Comparison of ENCODE assay signal across 38 cellular contexts in the genomic region with DNA sequence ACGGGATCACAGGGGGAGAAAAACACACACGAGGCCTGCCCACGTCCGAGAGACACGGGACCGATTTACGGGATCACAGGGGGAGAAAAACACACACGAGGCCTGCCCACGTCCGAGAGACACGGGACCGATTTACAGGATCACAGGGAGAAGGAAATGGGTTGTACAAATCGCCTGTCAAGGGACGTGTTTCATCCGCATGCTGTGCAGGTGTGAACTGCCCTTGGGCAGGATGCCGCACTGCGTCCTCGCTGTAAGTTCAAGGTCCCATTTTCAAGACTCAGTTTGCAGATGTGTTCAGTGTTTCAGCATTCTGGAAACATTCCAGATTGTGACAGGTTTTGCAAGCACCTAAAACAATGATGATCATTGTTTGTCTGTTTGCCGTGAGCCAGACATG. TPM values are rescaled to one million over a fixed set of nuclear protein-coding genes. Genes with fewer than 3 reads are reported as not detected.
"Had no signal": no experiment of that assay in that cellular context is flagged by ENCODE, and none has a peak within 500 bp of the region (broad histone marks: within the 10 kb centered on the region; RNA-seq: fewer than 3 reads in every experiment).

No MANE protein-coding gene starts in this region.

- H3K27ac Mint-ChIP-seq: activated naive CD4-positive, alpha-beta T cell treated with anti-CD3 and anti-CD28 coated beads for 36 hours; activated naive CD8-positive, alpha-beta T cell treated with anti-CD3 and anti-CD28 coated beads for 36 hours; activated T-helper 1 cell treated with anti-CD3 and anti-CD28 coated beads, Interleukin-12 subunit alpha, Interleukin-12 subunit beta, Interleukin-2, Interleukin-4 antibody, amounts not matched to agents 30 ng/mL and 10 ng/mL and 1 ng/mL, durations not matched to agents 14 hours and 24 hours and 36 hours; effector memory CD8-positive, alpha-beta T cell; immature natural killer cell; memory B cell; stimulated activated memory B cell treated with anti-CD40 and anti-IgM and Interleukin-4, amounts not matched to agents 10 μg/mL and 1 μg/mL and 100 μg/mL, for 72 hours; stimulated activated naive CD8-positive, alpha-beta T cell treated with anti-CD3 and anti-CD28 coated beads, Interleukin-15, amount 100 ng/mL, for 72 hours; T-helper 1 cell treated with Interleukin-12 subunit alpha and Interleukin-12 subunit beta and Interleukin-4 antibody, amounts not matched to agents 30 μg/mL and 1 μg/mL, for 36 hours; type B pancreatic cell had no signal

- ATAC-seq: activated CD4-positive, CD25-positive, alpha-beta regulatory T cell treated with anti-CD3 and anti-CD28 coated beads, Interleukin-2, amount 50 U/mL, for 24 hours; effector memory CD8-positive, alpha-beta T cell; esophagus mucosa; foreskin keratinocyte; naive thymus-derived CD8-positive, alpha-beta T cell; pancreas; psoas muscle; stimulated activated memory B cell treated with anti-CD40 and anti-IgM and Interleukin-4, amounts not matched to agents 10 μg/mL and 1 μg/mL and 100 μg/mL, for 72 hours; stimulated activated naive CD8-positive, alpha-beta T cell treated with anti-CD3 and anti-CD28 coated beads, Interleukin-15, amount 100 ng/mL, for 72 hours had no signal

- H3K36me3 Mint-ChIP-seq: activated naive CD8-positive, alpha-beta T cell treated with anti-CD3 and anti-CD28 coated beads for 36 hours; stimulated activated memory B cell treated with anti-CD40 and anti-IgM and Interleukin-4, amounts not matched to agents 10 μg/mL and 1 μg/mL and 100 μg/mL, for 72 hours; type B pancreatic cell had no signal

- H3K9me3 ChIP-seq: heart left ventricle, pancreas, psoas muscle, sigmoid colon had no signal

- H3K4me1 ChIP-seq: foreskin keratinocyte had no signal

- H3K4me3 ChIP-seq: coronary artery, dorsolateral prefrontal cortex, heart left ventricle, pancreas, psoas muscle, sigmoid colon had no signal

- H3K9me3 Mint-ChIP-seq: activated naive CD4-positive, alpha-beta T cell treated with anti-CD3 and anti-CD28 coated beads for 36 hours; activated naive CD8-positive, alpha-beta T cell treated with anti-CD3 and anti-CD28 coated beads for 36 hours; activated T-helper 1 cell treated with anti-CD3 and anti-CD28 coated beads, Interleukin-12 subunit alpha, Interleukin-12 subunit beta, Interleukin-2, Interleukin-4 antibody, amounts not matched to agents 30 ng/mL and 10 ng/mL and 1 ng/mL, durations not matched to agents 14 hours and 24 hours and 36 hours; effector memory CD8-positive, alpha-beta T cell; memory B cell; naive thymus-derived CD8-positive, alpha-beta T cell; neural crest cell; stimulated activated memory B cell treated with anti-CD40 and anti-IgM and Interleukin-4, amounts not matched to agents 10 μg/mL and 1 μg/mL and 100 μg/mL, for 72 hours; stimulated activated naive CD8-positive, alpha-beta T cell treated with anti-CD3 and anti-CD28 coated beads, Interleukin-15, amount 100 ng/mL, for 72 hours; T-helper 1 cell treated with Interleukin-12 subunit alpha and Interleukin-12 subunit beta and Interleukin-4 antibody, amounts not matched to agents 30 μg/mL and 1 μg/mL, for 36 hours; type B pancreatic cell had no signal

- H3K27ac ChIP-seq: coronary artery, dorsolateral prefrontal cortex, foreskin keratinocyte, heart left ventricle, pancreas, psoas muscle, sigmoid colon, VCaP had no signal

- DNase-seq: activated CD4-positive, alpha-beta T cell treated with anti-CD3 and anti-CD28 coated beads for 48 hours; activated CD4-positive, alpha-beta T cell treated with anti-CD3 and anti-CD28 coated beads, Interleukin-2, amount 50 U/mL, for 48 hours; activated CD8-positive, alpha-beta memory T cell treated with anti-CD3 and anti-CD28 coated beads, Interleukin-2, amount 50 U/mL, for 4 hours; activated effector memory CD4-positive, alpha-beta T cell treated with anti-CD3 and anti-CD28 coated beads, Interleukin-2, amount 50 U/mL, for 16 hours; activated naive CD4-positive, alpha-beta T cell treated with anti-CD3 and anti-CD28 coated beads for 36 hours; activated naive CD8-positive, alpha-beta T cell treated with anti-CD3 and anti-CD28 coated beads for 36 hours; activated T-cell treated with anti-CD3 and anti-CD28 coated beads, Interleukin-2, amount 50 U/mL, for 1 hour; effector memory CD8-positive, alpha-beta T cell; foreskin keratinocyte; hypothalamus; immature natural killer cell; midbrain; naive thymus-derived CD8-positive, alpha-beta T cell; nucleus accumbens; small intestine; stimulated activated CD4-positive, alpha-beta T cell treated with anti-CD3 and anti-CD28 coated beads, Interleukin-1b, Interleukin-23, amount 100 ng/mL, for 48 hours; stimulated activated CD4-positive, alpha-beta T cell treated with anti-CD3 and anti-CD28 coated beads, Interleukin-4, amount 100 ng/mL, for 4 hours; stimulated activated CD8-positive, alpha-beta memory T cell treated with anti-CD3 and anti-CD28 coated beads, Interleukin-4, amount 100 ng/mL, for 48 hours; stimulated activated naive CD8-positive, alpha-beta T cell treated with anti-CD3 and anti-CD28 coated beads, Interleukin-15, amount 100 ng/mL, for 72 hours; substantia nigra; T-helper 9 cell had no signal

- H3K36me3 ChIP-seq: heart left ventricle, pancreas, sigmoid colon had no signal

- H3K4me3 Mint-ChIP-seq: activated naive CD4-positive, alpha-beta T cell treated with anti-CD3 and anti-CD28 coated beads for 36 hours; activated naive CD8-positive, alpha-beta T cell treated with anti-CD3 and anti-CD28 coated beads for 36 hours; activated T-helper 1 cell treated with anti-CD3 and anti-CD28 coated beads, Interleukin-12 subunit alpha, Interleukin-12 subunit beta, Interleukin-2, Interleukin-4 antibody, amounts not matched to agents 30 ng/mL and 10 ng/mL and 1 ng/mL, durations not matched to agents 14 hours and 24 hours and 36 hours; effector memory CD8-positive, alpha-beta T cell; immature natural killer cell; memory B cell; stimulated activated memory B cell treated with anti-CD40 and anti-IgM and Interleukin-4, amounts not matched to agents 10 μg/mL and 1 μg/mL and 100 μg/mL, for 72 hours; stimulated activated naive CD8-positive, alpha-beta T cell treated with anti-CD3 and anti-CD28 coated beads, Interleukin-15, amount 100 ng/mL, for 72 hours; T-helper 1 cell treated with Interleukin-12 subunit alpha and Interleukin-12 subunit beta and Interleukin-4 antibody, amounts not matched to agents 30 μg/mL and 1 μg/mL, for 36 hours; type B pancreatic cell had no signal

RNA-seq across cellular contexts. Expression of gene KCNG2, which starts 2.3 kb away (rescaled TPM):
- total RNA-seq: activated CD8-positive, alpha-beta memory T cell treated with anti-CD3 and anti-CD28 coated beads for 36 hours; activated naive CD4-positive, alpha-beta T cell treated with anti-CD3 and anti-CD28 coated beads for 36 hours; activated naive CD8-positive, alpha-beta T cell treated with anti-CD3 and anti-CD28 coated beads for 36 hours; activated T-helper 1 cell treated with anti-CD3 and anti-CD28 coated beads, Interleukin-12 subunit alpha, Interleukin-12 subunit beta, Interleukin-2, Interleukin-4 antibody, amounts not matched to agents 30 ng/mL and 10 ng/mL and 1 ng/mL, durations not matched to agents 14 hours and 24 hours and 36 hours; foreskin keratinocyte; kidney epithelial cell; naive thymus-derived CD8-positive, alpha-beta T cell; neural crest cell had no signal
- polyA plus RNA-seq: foreskin keratinocyte; immature natural killer cell; naive thymus-derived CD8-positive, alpha-beta T cell; pancreas had no signal
